ENCODE assay signal across 2 cellular contexts in the genomic region with DNA sequence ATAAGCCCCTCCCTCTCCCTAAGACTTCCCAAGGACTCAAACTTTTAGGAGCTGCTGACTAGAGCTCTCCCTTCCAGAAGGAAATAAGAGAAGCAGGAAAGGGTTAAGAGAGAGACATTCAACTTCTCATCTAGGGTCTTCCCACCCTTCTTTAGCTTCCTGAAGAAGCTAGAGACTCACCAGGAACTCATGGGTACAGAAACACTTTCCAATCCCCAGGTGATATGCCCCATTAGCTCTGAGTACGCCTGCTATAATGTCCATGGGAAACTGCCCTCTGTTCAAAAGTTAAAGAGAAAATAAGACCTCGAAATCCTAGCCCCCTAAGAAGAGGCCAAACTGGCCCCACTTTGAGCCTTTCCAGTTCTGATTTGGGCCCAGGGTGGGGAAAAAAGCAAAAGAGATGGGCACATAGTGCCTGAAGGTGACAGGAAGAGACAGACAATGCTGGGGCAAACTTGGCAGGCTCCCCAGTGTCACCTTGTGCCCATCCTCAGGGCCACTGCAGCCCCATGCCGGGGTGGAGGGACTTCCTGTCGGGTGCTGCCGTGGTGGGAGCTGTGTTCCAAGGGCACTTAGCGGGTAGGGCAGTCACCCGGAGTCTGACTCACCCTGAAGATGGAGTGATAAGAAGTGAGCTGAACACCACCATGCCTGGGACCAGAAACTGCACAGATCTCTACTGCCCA.
TF ChIP-seq lines count a peak whose summit lies in the region.

No MANE protein-coding gene starts in this region.

TF ChIP-seq in K562, 482 proteins besides CTCF, POLR2A, EP300 and RAD21 (continues in another document):
- peak; percentile 68; the same call in 1 of the 2 replicates for TF ChIP-seq ZBTB17 (CRISPR knock-in tag; IDR thresholded peaks at IDR 0.05)
- TF ChIP-seq, protein P1, sequence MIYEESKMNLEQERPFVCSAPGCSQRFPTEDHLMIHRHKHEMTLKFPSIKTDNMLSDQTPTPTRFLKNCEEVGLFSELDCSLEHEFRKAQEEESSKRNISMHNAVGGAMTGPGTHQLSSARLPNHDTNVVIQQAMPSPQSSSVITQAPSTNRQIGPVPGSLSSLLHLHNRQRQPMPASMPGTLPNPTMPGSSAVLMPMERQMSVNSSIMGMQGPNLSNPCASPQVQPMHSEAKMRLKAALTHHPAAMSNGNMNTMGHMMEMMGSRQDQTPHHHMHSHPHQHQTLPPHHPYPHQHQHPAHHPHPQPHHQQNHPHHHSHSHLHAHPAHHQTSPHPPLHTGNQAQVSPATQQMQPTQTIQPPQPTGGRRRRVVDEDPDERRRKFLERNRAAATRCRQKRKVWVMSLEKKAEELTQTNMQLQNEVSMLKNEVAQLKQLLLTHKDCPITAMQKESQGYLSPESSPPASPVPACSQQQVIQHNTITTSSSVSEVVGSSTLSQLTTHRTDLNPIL (CRISPR knock-in tag; IDR thresholded peaks at IDR 0.05) = no peak
- peak; percentile 69 for TF ChIP-seq SMARCC2 (IDR thresholded peaks at IDR 0.05; ENCODE audit: low read depth)
- peak; percentile 50 for TF ChIP-seq ZNF175 (CRISPR knock-in tag; IDR thresholded peaks at IDR 0.05; ENCODE audit: low read depth)
- TF ChIP-seq, protein P2, sequence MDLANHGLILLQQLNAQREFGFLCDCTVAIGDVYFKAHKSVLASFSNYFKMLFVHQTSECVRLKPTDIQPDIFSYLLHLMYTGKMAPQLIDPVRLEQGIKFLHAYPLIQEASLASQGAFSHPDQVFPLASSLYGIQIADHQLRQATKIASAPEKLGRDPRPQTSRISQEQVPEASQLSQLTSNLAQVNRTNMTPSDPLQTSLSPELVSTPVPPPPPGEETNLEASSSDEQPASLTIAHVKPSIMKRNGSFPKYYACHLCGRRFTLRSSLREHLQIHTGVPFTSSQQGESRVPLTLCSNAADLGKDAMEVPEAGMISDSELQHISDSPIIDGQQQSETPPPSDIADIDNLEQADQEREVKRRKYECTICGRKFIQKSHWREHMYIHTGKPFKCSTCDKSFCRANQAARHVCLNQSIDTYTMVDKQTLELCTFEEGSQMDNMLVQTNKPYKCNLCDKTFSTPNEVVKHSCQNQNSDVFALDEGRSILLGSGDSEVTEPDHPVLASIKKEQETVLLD (IDR thresholded peaks at IDR 0.05) = 0 out of 2 replicates have a peak, but pooled peaks have one; percentile 53
- no peak for TF ChIP-seq EZH2 (IDR thresholded peaks at IDR 0.05; ENCODE audit: borderline replicate concordance, low read depth, low read length)
- TF ChIP-seq, protein P3, sequence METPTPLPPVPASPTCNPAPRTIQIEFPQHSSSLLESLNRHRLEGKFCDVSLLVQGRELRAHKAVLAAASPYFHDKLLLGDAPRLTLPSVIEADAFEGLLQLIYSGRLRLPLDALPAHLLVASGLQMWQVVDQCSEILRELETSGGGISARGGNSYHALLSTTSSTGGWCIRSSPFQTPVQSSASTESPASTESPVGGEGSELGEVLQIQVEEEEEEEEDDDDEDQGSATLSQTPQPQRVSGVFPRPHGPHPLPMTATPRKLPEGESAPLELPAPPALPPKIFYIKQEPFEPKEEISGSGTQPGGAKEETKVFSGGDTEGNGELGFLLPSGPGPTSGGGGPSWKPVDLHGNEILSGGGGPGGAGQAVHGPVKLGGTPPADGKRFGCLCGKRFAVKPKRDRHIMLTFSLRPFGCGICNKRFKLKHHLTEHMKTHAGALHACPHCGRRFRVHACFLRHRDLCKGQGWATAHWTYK (CRISPR knock-in tag; IDR thresholded peaks at IDR 0.05) = peak; percentile 79
- TF ChIP-seq, protein P4, sequence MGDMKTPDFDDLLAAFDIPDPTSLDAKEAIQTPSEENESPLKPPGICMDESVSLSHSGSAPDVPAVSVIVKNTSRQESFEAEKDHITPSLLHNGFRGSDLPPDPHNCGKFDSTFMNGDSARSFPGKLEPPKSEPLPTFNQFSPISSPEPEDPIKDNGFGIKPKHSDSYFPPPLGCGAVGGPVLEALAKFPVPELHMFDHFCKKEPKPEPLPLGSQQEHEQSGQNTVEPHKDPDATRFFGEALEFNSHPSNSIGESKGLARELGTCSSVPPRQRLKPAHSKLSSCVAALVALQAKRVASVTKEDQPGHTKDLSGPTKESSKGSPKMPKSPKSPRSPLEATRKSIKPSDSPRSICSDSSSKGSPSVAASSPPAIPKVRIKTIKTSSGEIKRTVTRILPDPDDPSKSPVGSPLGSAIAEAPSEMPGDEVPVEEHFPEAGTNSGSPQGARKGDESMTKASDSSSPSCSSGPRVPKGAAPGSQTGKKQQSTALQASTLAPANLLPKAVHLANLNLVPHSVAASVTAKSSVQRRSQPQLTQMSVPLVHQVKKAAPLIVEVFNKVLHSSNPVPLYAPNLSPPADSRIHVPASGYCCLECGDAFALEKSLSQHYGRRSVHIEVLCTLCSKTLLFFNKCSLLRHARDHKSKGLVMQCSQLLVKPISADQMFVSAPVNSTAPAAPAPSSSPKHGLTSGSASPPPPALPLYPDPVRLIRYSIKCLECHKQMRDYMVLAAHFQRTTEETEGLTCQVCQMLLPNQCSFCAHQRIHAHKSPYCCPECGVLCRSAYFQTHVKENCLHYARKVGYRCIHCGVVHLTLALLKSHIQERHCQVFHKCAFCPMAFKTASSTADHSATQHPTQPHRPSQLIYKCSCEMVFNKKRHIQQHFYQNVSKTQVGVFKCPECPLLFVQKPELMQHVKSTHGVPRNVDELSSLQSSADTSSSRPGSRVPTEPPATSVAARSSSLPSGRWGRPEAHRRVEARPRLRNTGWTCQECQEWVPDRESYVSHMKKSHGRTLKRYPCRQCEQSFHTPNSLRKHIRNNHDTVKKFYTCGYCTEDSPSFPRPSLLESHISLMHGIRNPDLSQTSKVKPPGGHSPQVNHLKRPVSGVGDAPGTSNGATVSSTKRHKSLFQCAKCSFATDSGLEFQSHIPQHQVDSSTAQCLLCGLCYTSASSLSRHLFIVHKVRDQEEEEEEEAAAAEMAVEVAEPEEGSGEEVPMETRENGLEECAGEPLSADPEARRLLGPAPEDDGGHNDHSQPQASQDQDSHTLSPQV (IDR thresholded peaks at IDR 0.05) = peak; percentile 85
- TF ChIP-seq RCOR1 (IDR thresholded peaks at IDR 0.05; ENCODE audit: borderline replicate concordance in 1 of 2, low read depth in 2 of 2, low read length in 2 of 2) = 0 out of 4 replicates have a peak, but pooled peaks of 1 of the 2 experiments have one; percentile 20
- TF ChIP-seq, protein P5, sequence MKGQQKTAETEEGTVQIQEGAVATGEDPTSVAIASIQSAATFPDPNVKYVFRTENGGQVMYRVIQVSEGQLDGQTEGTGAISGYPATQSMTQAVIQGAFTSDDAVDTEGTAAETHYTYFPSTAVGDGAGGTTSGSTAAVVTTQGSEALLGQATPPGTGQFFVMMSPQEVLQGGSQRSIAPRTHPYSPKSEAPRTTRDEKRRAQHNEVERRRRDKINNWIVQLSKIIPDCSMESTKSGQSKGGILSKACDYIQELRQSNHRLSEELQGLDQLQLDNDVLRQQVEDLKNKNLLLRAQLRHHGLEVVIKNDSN (CRISPR knock-in tag; IDR thresholded peaks at IDR 0.05) = peak; percentile 32; the same call in 1 of the 2 replicates
- peak; percentile 52 to 70; a peak in 1 of 4 replicates for TF ChIP-seq TEAD1 (CRISPR knock-in tag; IDR thresholded peaks at IDR 0.05)
- TF ChIP-seq DPF2 (IDR thresholded peaks at IDR 0.05) = peak; percentile 79
- TF ChIP-seq, protein P6, sequence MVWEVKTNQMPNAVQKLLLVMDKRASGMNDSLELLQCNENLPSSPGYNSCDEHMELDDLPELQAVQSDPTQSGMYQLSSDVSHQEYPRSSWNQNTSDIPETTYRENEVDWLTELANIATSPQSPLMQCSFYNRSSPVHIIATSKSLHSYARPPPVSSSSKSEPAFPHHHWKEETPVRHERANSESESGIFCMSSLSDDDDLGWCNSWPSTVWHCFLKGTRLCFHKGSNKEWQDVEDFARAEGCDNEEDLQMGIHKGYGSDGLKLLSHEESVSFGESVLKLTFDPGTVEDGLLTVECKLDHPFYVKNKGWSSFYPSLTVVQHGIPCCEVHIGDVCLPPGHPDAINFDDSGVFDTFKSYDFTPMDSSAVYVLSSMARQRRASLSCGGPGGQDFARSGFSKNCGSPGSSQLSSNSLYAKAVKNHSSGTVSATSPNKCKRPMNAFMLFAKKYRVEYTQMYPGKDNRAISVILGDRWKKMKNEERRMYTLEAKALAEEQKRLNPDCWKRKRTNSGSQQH (CRISPR knock-in tag; IDR thresholded peaks at IDR 0.05) = no peak

TF ChIP-seq in GM12891, 5 proteins besides CTCF, POLR2A, EP300 and RAD21:
- TF ChIP-seq POU2F2 (IDR thresholded peaks at IDR 0.05; ENCODE audit: low read depth, low read length) (no peak), PAX5 (IDR thresholded peaks at IDR 0.05; ENCODE audit: insufficient read depth, low read length, severe bottlenecking) (no peak), SPI1 (IDR thresholded peaks at IDR 0.05; ENCODE audit: low read depth, low read length) (no peak), POLR2AphosphoS5 (IDR thresholded peaks at IDR 0.05; ENCODE audit: low read depth, low read length) (no peak)
